Comparison of ENCODE assay signal across 15 cellular contexts in genomic region chr12:15558915-15559528, GRCh38.
A peak's percentile ranks its signal among the peaks of the same experiment; 100 is the strongest.
DNase-seq lines count a peak whose midpoint lies in the region; ATAC-seq and TF ChIP-seq lines count a peak whose summit lies in the region.
"Had no signal": no experiment of that assay in that cellular context is flagged by ENCODE, and none has a peak within 500 bp of the region (broad histone marks: within the 10 kb centered on the region; RNA-seq: fewer than 3 reads in every experiment).

No MANE protein-coding gene starts in this region.

- H3K9me3 Mint-ChIP-seq in CD8-positive, alpha-beta memory T cell, result no peaks in the 10 kb centered on the region
- H3K9me3 Mint-ChIP-seq: stimulated activated naive CD8-positive, alpha-beta T cell treated with anti-CD3 and anti-CD28 coated beads, Interleukin-15, amount 100 ng/mL, for 72 hours had no signal

- no peaks in the 10 kb centered on the region for H3K9me2 ChIP-seq in HCT116 (ENCODE audit: insufficient read depth)

- POLR2A ChIA-PET in HCT116 (lab: Charles Lee) (no interaction called here), GM10248 (lab: Yijun Ruan, JAX) (no interaction called here)
- POLR2A ChIA-PET in CD8-positive, alpha-beta memory T cell (lab: Charles Lee), result no interaction called here

- RAD21 ChIA-PET in HCT116 (lab: Charles Lee; ENCODE audit: low non-redundant PET in 1 of 2, low total read pairs in 2 of 2, uncharacterized antibody in 2 of 2, unreplicated experiment in 2 of 2), result no interaction called here

- H3K9me3 ChIP-seq in HCT116 (ENCODE audit: control insufficient read depth in 1 of 2, insufficient read depth in 1 of 2, low read depth in 1 of 2, low read length in 2 of 2) (no peaks in the 10 kb centered on the region), ascending aorta (no peaks in the 10 kb centered on the region)
- no peaks in the 10 kb centered on the region for H3K9me3 ChIP-seq in CD8-positive, alpha-beta memory T cell (ENCODE audit: low read length)

- peak overlapping the region; percentile 60 for H2AFZ ChIP-seq in HCT116 (ENCODE audit: low read depth, low read length, poor library complexity, severe bottlenecking)

- H3K27me3 ChIP-seq in HCT116 (ENCODE audit: insufficient read depth, low read length) (no peaks in the 10 kb centered on the region), ascending aorta (no peaks in the 10 kb centered on the region)
- no peaks in the 10 kb centered on the region for H3K27me3 ChIP-seq in CD8-positive, alpha-beta memory T cell (ENCODE audit: insufficient read depth, low read length, poor library complexity, severe bottlenecking)

- no peak for TF ChIP-seq RAD21 in HCT116 (IDR thresholded peaks at IDR 0.05; ENCODE audit: low read depth)

- no peaks in the 10 kb centered on the region for H4K20me1 ChIP-seq in HCT116 (ENCODE audit: insufficient read depth)

- peaks cover 10 to 23% (median 20%) of the 10 kb centered on the region in 3 donors for H3K4me1 Mint-ChIP-seq in CD8-positive, alpha-beta memory T cell

- intact Hi-C loops in HCT116 (cut with micrococcal nuclease) (no loop called here), ascending aorta (cut with DNase I) (no loop called here)

- H3K4me1 ChIP-seq in HCT116 (ENCODE audit: control insufficient read depth in 1 of 2, insufficient read depth in 2 of 2, low read length in 2 of 2) (no peaks in the 10 kb centered on the region), ascending aorta (peaks cover 2 to 55% of the 10 kb centered on the region in 2 donors)
- H3K4me1 ChIP-seq in CD8-positive, alpha-beta memory T cell (ENCODE audit: insufficient read depth, low read length), result peaks cover 31% of the 10 kb centered on the region

- peak; percentile 69 for DNase-seq in AG08395 (ENCODE audit: low spot score)
- no peak for DNase-seq in HCT116 (ENCODE audit: low read depth, low spot score)
- DNase-seq in ascending aorta (ENCODE audit: low spot score in 2 of 2), result peak in 1 of 2 donors; percentile 71
- DNase-seq in hepatic stellate cell (ENCODE audit: low spot score), result peak; percentile 12
- no peak for DNase-seq in SHP77 treated with DMSO at 0.1 percent for 48 hours (lab: John Stamatoyannopoulos, UW)
- no peak for DNase-seq in GM10248 (ENCODE audit: extremely low spot score)
- no peak for DNase-seq in CD8-positive, alpha-beta memory T cell
- DNase-seq: CD4-positive, alpha-beta memory T cell; NCI-H1417; NCI-H524; SIG-M5; stimulated activated CD4-positive, alpha-beta T cell treated with anti-CD3 and anti-CD28 coated beads, Interleukin-4, amount 100 ng/mL, for 4 hours; stimulated activated naive CD8-positive, alpha-beta T cell treated with anti-CD3 and anti-CD28 coated beads, Interleukin-15, amount 100 ng/mL, for 72 hours had no signal

- H3K4me3 ChIP-seq in HCT116 (replicated peaks in 1 of 2; ENCODE audit: low read depth in 1 of 2, low read length in 2 of 2), result no peak overlapping the region
- no peak overlapping the region for H3K4me3 ChIP-seq in ascending aorta
- no peak overlapping the region for H3K4me3 ChIP-seq in CD8-positive, alpha-beta memory T cell (ENCODE audit: low read length)

- no peak overlapping the region for H3K27ac Mint-ChIP-seq in CD8-positive, alpha-beta memory T cell
- H3K27ac Mint-ChIP-seq: CD4-positive, alpha-beta memory T cell; stimulated activated naive CD8-positive, alpha-beta T cell treated with anti-CD3 and anti-CD28 coated beads, Interleukin-15, amount 100 ng/mL, for 72 hours had no signal

- ATAC-seq in HCT116 (no peak), HG03159 (IDR thresholded peaks at IDR 0.05; ENCODE audit: unreplicated experiment) (no peak)
- ATAC-seq: stimulated activated naive CD8-positive, alpha-beta T cell treated with anti-CD3 and anti-CD28 coated beads, Interleukin-15, amount 100 ng/mL, for 72 hours had no signal

- no peak overlapping the region for H3K4me2 ChIP-seq in HCT116 (ENCODE audit: low read length)

- no peak overlapping the region for H3K9ac ChIP-seq in HCT116 (ENCODE audit: low read length)

- no peaks in the 10 kb centered on the region for H3K36me3 Mint-ChIP-seq in CD8-positive, alpha-beta memory T cell

- H3K79me2 ChIP-seq in HCT116 (ENCODE audit: insufficient read depth, low read length), result no peaks in the 10 kb centered on the region

- CTCF ChIA-PET in HCT116 (lab: Charles Lee) (interaction anchor here (1.3 to 1.4 kb wide), 2 partner anchors 26 to 27 kb away, joined by 4 to 5 read pairs; no protein-coding TSS in a partner anchor), GM10248 (lab: Yijun Ruan, JAX) (interaction anchor here (0.8 to 4.6 kb wide), 9 partner anchors 9 to 789 kb away, joined by 3 to 38 read pairs (median 8); no protein-coding TSS in a partner anchor)
- CTCF ChIA-PET in CD8-positive, alpha-beta memory T cell (lab: Charles Lee), result no interaction called here

- no peak overlapping the region for H3K27ac ChIP-seq in HCT116 (ENCODE audit: low read depth, low read length)
- peak overlapping the region; percentile 75 to 76 for H3K27ac ChIP-seq in ascending aorta
- H3K27ac ChIP-seq in CD8-positive, alpha-beta memory T cell (ENCODE audit: low read depth, low read length), result no peak overlapping the region
- H3K27ac ChIP-seq: VCaP had no signal

- TF ChIP-seq CTCF in HCT116 (IDR thresholded peaks at IDR 0.05 in 2 of 3, conservative IDR thresholded peaks at IDR 0.05 in 1 of 3; ENCODE audit: borderline replicate concordance in 1 of 3, insufficient read depth in 1 of 3, low read depth in 2 of 3, low read length in 2 of 3), result no peak
- no peak for TF ChIP-seq CTCF in ascending aorta (IDR thresholded peaks at IDR 0.05)
- no peak for TF ChIP-seq CTCF in GM10248 (IDR thresholded peaks at IDR 0.05; ENCODE audit: control extremely low read depth, extremely low read depth, low read depth, missing control alignments)

- BruUV-seq in HCT116 (replicated peaks; lab: Mats Ljungman, UMichigan), result no TSS peak

- H3K27me3 Mint-ChIP-seq in CD8-positive, alpha-beta memory T cell, result peaks cover 8 to 14% of the 10 kb centered on the region in 2 donors
- H3K27me3 Mint-ChIP-seq: CD4-positive, alpha-beta memory T cell; stimulated activated naive CD8-positive, alpha-beta T cell treated with anti-CD3 and anti-CD28 coated beads, Interleukin-15, amount 100 ng/mL, for 72 hours had no signal

- H3K36me3 ChIP-seq in HCT116 (ENCODE audit: control insufficient read depth in 1 of 2, insufficient read depth in 2 of 2, low read length in 2 of 2) (no peaks in the 10 kb centered on the region), ascending aorta (no peaks in the 10 kb centered on the region)
- H3K36me3 ChIP-seq in CD8-positive, alpha-beta memory T cell (ENCODE audit: insufficient read depth, low read length), result no peaks in the 10 kb centered on the region

- no peak for TF ChIP-seq POLR2A in HCT116 (IDR thresholded peaks at IDR 0.05; ENCODE audit: borderline replicate concordance, extremely low read depth, insufficient read depth, insufficient read length)

- no peak overlapping the region for H3K4me3 Mint-ChIP-seq in CD8-positive, alpha-beta memory T cell
- H3K4me3 Mint-ChIP-seq: CD4-positive, alpha-beta memory T cell; stimulated activated naive CD8-positive, alpha-beta T cell treated with anti-CD3 and anti-CD28 coated beads, Interleukin-15, amount 100 ng/mL, for 72 hours had no signal

TF ChIP-seq in HCT116, 20 proteins besides CTCF, POLR2A, EP300 and RAD21:
- no peak for TF ChIP-seq POLR2AphosphoS5 (IDR thresholded peaks at IDR 0.05; ENCODE audit: low read depth, low read length)

Comparison
In these comparisons a context has a peak if more than half of its experiments do, and no peak if none do; other contexts are left out.
1. DNase-seq: peak in AG08395 (single experiment) and hepatic stellate cell (single experiment); none in HCT116 (single experiment), SHP77 treated with DMSO at 0.1 percent for 48 hours (single experiment), GM10248 (single experiment) and CD8-positive, alpha-beta memory T cell (0 of 5).
2. H3K27ac ChIP-seq: peak in ascending aorta (2 of 2); none in HCT116 (single experiment) and CD8-positive, alpha-beta memory T cell (single experiment).